1 cellular context compared by ENCODE assay signal in genomic region chr13:42873081-42873480, GRCh38.
TF ChIP-seq lines count a peak whose summit lies in the region.

No MANE protein-coding gene starts in this region.

TF ChIP-seq in IMR-90, 13 proteins besides CTCF, POLR2A, EP300 and RAD21 (continued from another document):
- TF ChIP-seq ELK1 (IDR thresholded peaks at IDR 0.05; ENCODE audit: borderline replicate concordance, low read depth, low read length) (no peak), CHD1 (IDR thresholded peaks at IDR 0.05; ENCODE audit: low read depth, low read length) (no peak), MXI1 (IDR thresholded peaks at IDR 0.05; ENCODE audit: borderline replicate concordance, low read depth, low read length) (no peak), CEBPB (IDR thresholded peaks at IDR 0.05; ENCODE audit: low read depth, low read length) (no peak)
